ENCODE assay signal across 11 cellular contexts in the genomic region with DNA sequence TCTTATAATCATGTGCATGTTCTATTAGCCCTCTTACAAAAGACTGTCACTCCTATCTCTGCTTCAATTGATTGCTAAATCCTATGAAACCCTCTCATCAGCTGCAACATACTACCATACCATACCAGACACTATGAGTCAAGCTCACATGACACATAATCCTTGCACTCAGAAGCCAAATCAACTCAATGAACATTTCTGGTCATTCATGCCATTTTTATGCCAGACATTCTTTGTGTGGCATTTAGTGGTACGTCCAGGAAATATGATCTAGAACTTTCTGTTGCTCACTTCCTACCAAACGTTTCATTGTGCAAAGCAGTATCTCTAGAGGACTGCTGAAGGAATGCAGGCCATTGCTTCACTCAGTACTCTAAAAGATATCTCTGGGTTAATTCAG.
DNase-seq lines count a peak whose midpoint lies in the region; ATAC-seq and TF ChIP-seq lines count a peak whose summit lies in the region.
"Had no signal": no experiment of that assay in that cellular context is flagged by ENCODE, and none has a peak within 500 bp of the region (broad histone marks: within the 10 kb centered on the region; RNA-seq: fewer than 3 reads in every experiment).

No MANE protein-coding gene starts in this region.

- H3K27me3 ChIP-seq in osteoblast (ENCODE audit: insufficient read depth, low read length), result no peaks in the 10 kb centered on the region

- DNase-seq in EL (peak; percentile 92), OCI-M1 (lab: John Stamatoyannopoulos, UW) (peak; percentile 52), epithelial cell of esophagus (ENCODE audit: low read depth) (peak; percentile 95), osteoblast (ENCODE audit: insufficient read length, low spot score, missing footprints) (no peak), activated gamma-delta T cell treated with Interleukin-2 at 50 U/mL for 16 hours (no peak)
- DNase-seq in activated CD4-positive, alpha-beta T cell treated with anti-CD3 and anti-CD28 coated beads for 48 hours, result no peak
- DNase-seq: activated CD8-positive, alpha-beta memory T cell treated with anti-CD3 and anti-CD28 coated beads, Interleukin-2, amount 10 ng/mL, durations not matched to agents 7 days and 5 days; NCI-H524 treated with DMSO at 0.1 percent for 48 hours had no signal

- H3K79me2 ChIP-seq in osteoblast (ENCODE audit: insufficient read depth, low read length), result peaks cover 24% of the 10 kb centered on the region

- no peak overlapping the region for H3K4me3 ChIP-seq in epithelial cell of esophagus (ENCODE audit: low read length)
- H3K4me3 ChIP-seq in osteoblast (ENCODE audit: insufficient read depth, low read length), result no peak overlapping the region
- H3K4me3 ChIP-seq: thoracic aorta had no signal

- no peak for TF ChIP-seq CTCF in epithelial cell of esophagus (IDR thresholded peaks at IDR 0.05; ENCODE audit: insufficient read depth, low read depth, low read length, missing control alignments)
- no peak for TF ChIP-seq CTCF in osteoblast (IDR thresholded peaks at IDR 0.05; ENCODE audit: extremely low read depth, low read depth, low read length)

- H3K27ac ChIP-seq in osteoblast (ENCODE audit: low read depth, low read length), result peak overlapping the region; percentile 74

- H3K9me3 ChIP-seq in osteoblast (ENCODE audit: low read depth, low read length), result no peaks in the 10 kb centered on the region
- H3K9me3 ChIP-seq: thoracic aorta had no signal

- peak overlapping the region; percentile 40 for H3K4me2 ChIP-seq in osteoblast (ENCODE audit: insufficient read depth, low read length)

- ATAC-seq in HG02840 (IDR thresholded peaks at IDR 0.05; ENCODE audit: low FRiP score, unreplicated experiment), result no peak
- ATAC-seq in GM18868 (IDR thresholded peaks at IDR 0.05; ENCODE audit: unreplicated experiment), result no peak
- ATAC-seq: activated CD8-positive, alpha-beta memory T cell treated with anti-CD3 and anti-CD28 coated beads, Interleukin-2, amount 10 ng/mL, durations not matched to agents 7 days and 5 days had no signal

- H3K4me1 ChIP-seq in osteoblast (ENCODE audit: insufficient read depth, low read length), result peaks cover 16% of the 10 kb centered on the region

- no peak overlapping the region for H2AFZ ChIP-seq in osteoblast (ENCODE audit: low read length)

- no peaks in the 10 kb centered on the region for H4K20me1 ChIP-seq in osteoblast (ENCODE audit: insufficient read depth, low read length)

- no peaks in the 10 kb centered on the region for H3K36me3 ChIP-seq in osteoblast (ENCODE audit: insufficient read depth, low read length)
- H3K36me3 ChIP-seq: thoracic aorta had no signal

Comparison
In these comparisons a context has a peak if more than half of its experiments do, and no peak if none do; other contexts are left out.
1. DNase-seq: peak in EL (single experiment), OCI-M1 (single experiment) and epithelial cell of esophagus (single experiment); none in osteoblast (single experiment), activated gamma-delta T cell treated with Interleukin-2 at 50 U/mL for 16 hours (single experiment) and activated CD4-positive, alpha-beta T cell treated with anti-CD3 and anti-CD28 coated beads for 48 hours (single experiment).